In genomic region chr12:38316391-38317129, GRCh38 we compare ENCODE assay signal across 1 cellular context.
TF ChIP-seq lines count a peak whose summit lies in the region.

TSS of gene ALG10B (plus strand) at chr12:38316774. CDS start at chr12:38316894, 120 bp downstream.

TF ChIP-seq in K562, 482 proteins besides CTCF, POLR2A, EP300 and RAD21 (continued from another document and continues in another):
- TF ChIP-seq ZNF263 (CRISPR knock-in tag; IDR thresholded peaks at IDR 0.05; ENCODE audit: borderline replicate concordance), result no peak
- peak; percentile 48 for TF ChIP-seq CREM (IDR thresholded peaks at IDR 0.05; ENCODE audit: low read depth)
- TF ChIP-seq ZEB2 (IDR thresholded peaks at IDR 0.05), result peak; percentile 18; the same call in 1 of the 2 replicates
- no peak for TF ChIP-seq ZNF696 (CRISPR knock-in tag; conservative IDR thresholded peaks at IDR 0.05)
- no peak for TF ChIP-seq ZBTB26 (CRISPR knock-in tag; IDR thresholded peaks at IDR 0.05)
- TF ChIP-seq ZNF695 (CRISPR knock-in tag; IDR thresholded peaks at IDR 0.05), result no peak
- TF ChIP-seq FOXP4 (CRISPR knock-in tag; IDR thresholded peaks at IDR 0.05; ENCODE audit: borderline replicate concordance), result no peak
- TF ChIP-seq ZFPM2 (CRISPR knock-in tag; IDR thresholded peaks at IDR 0.05), result no peak
- peak; percentile 80 for TF ChIP-seq HCFC1 (IDR thresholded peaks at IDR 0.05; ENCODE audit: low read depth, low read length)
- TF ChIP-seq ZNF143 (CRISPR knock-in tag; IDR thresholded peaks at IDR 0.05), result no peak
- no peak for TF ChIP-seq RBM14 (IDR thresholded peaks at IDR 0.05; ENCODE audit: borderline replicate concordance, insufficient read depth, low read depth, low read length)
- no peak for TF ChIP-seq GABPB2 (CRISPR knock-in tag; conservative IDR thresholded peaks at IDR 0.05)
- TF ChIP-seq PTRF (tag; IDR thresholded peaks at IDR 0.05), result no peak
- TF ChIP-seq RBFOX2 (IDR thresholded peaks at IDR 0.05; ENCODE audit: low read depth, low read length), result peak; percentile 73
- TF ChIP-seq NFE2L1 (tag; IDR thresholded peaks at IDR 0.05; ENCODE audit: borderline replicate concordance, low read depth), result no peak
- TF ChIP-seq ZNF133 (CRISPR knock-in tag; IDR thresholded peaks at IDR 0.05), result no peak
- no peak for TF ChIP-seq MCM5 (IDR thresholded peaks at IDR 0.05; ENCODE audit: low read depth)
- TF ChIP-seq SMAD4 (CRISPR knock-in tag; conservative IDR thresholded peaks at IDR 0.05), result no peak
- no peak for TF ChIP-seq BRD4 (IDR thresholded peaks at IDR 0.05)
- TF ChIP-seq ELK3 (CRISPR knock-in tag; IDR thresholded peaks at IDR 0.05), result no peak
- TF ChIP-seq ZFP30 (CRISPR knock-in tag; IDR thresholded peaks at IDR 0.05; ENCODE audit: borderline replicate concordance), result no peak
- no peak for TF ChIP-seq CLOCK (CRISPR knock-in tag; IDR thresholded peaks at IDR 0.05; ENCODE audit: borderline replicate concordance)
- TF ChIP-seq SIX5 (IDR thresholded peaks at IDR 0.05; ENCODE audit: borderline replicate concordance in 1 of 2, insufficient read depth in 1 of 2, low read depth in 1 of 2, low read length in 2 of 2), result peak in 1 of 2 experiments; percentile 29; a peak in 1 of 4 replicates
- TF ChIP-seq TBL1XR1 (IDR thresholded peaks at IDR 0.05; ENCODE audit: low read length in 2 of 2), result peak; percentile 34 to 59; a peak in 1 of 4 replicates
- TF ChIP-seq VEZF1 (CRISPR knock-in tag; IDR thresholded peaks at IDR 0.05), result no peak
- no peak for TF ChIP-seq LARP7 (IDR thresholded peaks at IDR 0.05)
- no peak for TF ChIP-seq CEBPB (tag; IDR thresholded peaks at IDR 0.05)
- no peak for TF ChIP-seq PML (IDR thresholded peaks at IDR 0.05; ENCODE audit: low read length)
- TF ChIP-seq MLX (CRISPR knock-in tag; conservative IDR thresholded peaks at IDR 0.05), result no peak
- TF ChIP-seq CREB3 (tag; conservative IDR thresholded peaks at IDR 0.05; ENCODE audit: low read depth), result no peak
- TF ChIP-seq ARID3B (CRISPR knock-in tag; IDR thresholded peaks at IDR 0.05; ENCODE audit: borderline replicate concordance), result no peak
- TF ChIP-seq ETV1 (tag; conservative IDR thresholded peaks at IDR 0.05; ENCODE audit: low read depth), result 0 out of 2 replicates have a peak, but pooled peaks have one; percentile 12
- no peak for TF ChIP-seq ZNF184 (CRISPR knock-in tag; IDR thresholded peaks at IDR 0.05)
- no peak for TF ChIP-seq HDAC1 (IDR thresholded peaks at IDR 0.05)
- no peak for TF ChIP-seq HMBOX1 (IDR thresholded peaks at IDR 0.05)
- no peak for TF ChIP-seq NFIX (CRISPR knock-in tag; IDR thresholded peaks at IDR 0.05; ENCODE audit: low read depth)
- TF ChIP-seq ZNF384 (IDR thresholded peaks at IDR 0.05; ENCODE audit: low read depth, low read length), result peak; percentile 97
- TF ChIP-seq SRSF1 (IDR thresholded peaks at IDR 0.05; ENCODE audit: low read depth, low read length), result 0 out of 2 replicates have a peak, but pooled peaks have one; percentile 59
- TF ChIP-seq ZBTB12 (CRISPR knock-in tag; IDR thresholded peaks at IDR 0.05), result no peak
- TF ChIP-seq BMI1 (IDR thresholded peaks at IDR 0.05; ENCODE audit: low read length), result no peak
- TF ChIP-seq ZNF740 (CRISPR knock-in tag; IDR thresholded peaks at IDR 0.05), result no peak
- TF ChIP-seq ZNF740 (tag; IDR thresholded peaks at IDR 0.05), result no peak
- no peak for TF ChIP-seq MLLT1 (IDR thresholded peaks at IDR 0.05)
- no peak for TF ChIP-seq MBD1 (CRISPR knock-in tag; IDR thresholded peaks at IDR 0.05)
- TF ChIP-seq PRMT5 (CRISPR knock-in tag; IDR thresholded peaks at IDR 0.05), result no peak
- no peak for TF ChIP-seq MAFK (IDR thresholded peaks at IDR 0.05; ENCODE audit: low read length)
- no peak for TF ChIP-seq TCF3 (CRISPR knock-in tag; IDR thresholded peaks at IDR 0.05)
- no peak for TF ChIP-seq SMARCA4 (IDR thresholded peaks at IDR 0.05)
- no peak for TF ChIP-seq ZNF644 (tag; IDR thresholded peaks at IDR 0.05; ENCODE audit: low read depth)
